ENCODE assay signal across 8 cellular contexts in genomic region chr6:42104095-42104806, GRCh38. TPM values are rescaled to one million over a fixed set of nuclear protein-coding genes. Genes with fewer than 3 reads are reported as not detected.
DNase-seq lines count a peak whose midpoint lies in the region; ATAC-seq and TF ChIP-seq lines count a peak whose summit lies in the region.

No MANE protein-coding gene starts in this region.

- TF ChIP-seq CTCF in GM06990 (IDR thresholded peaks at IDR 0.05; ENCODE audit: insufficient read depth, low read length, poor library complexity, severe bottlenecking) (peak; percentile 89), colonic mucosa (IDR thresholded peaks at IDR 0.05) (peak; percentile 52), right lobe of liver (IDR thresholded peaks at IDR 0.05) (peak; percentile 64 to 80 (median 66))

- H3K27ac ChIP-seq in colonic mucosa (peak overlapping the region; percentile 34), right lobe of liver (no peak overlapping the region)

- 0% methylated on average over 3 of the region's 66 CpGs for WGBS in right lobe of liver (ENCODE audit: insufficient coverage, low coverage, low lambda C conversion rate, missing lambda C conversion rate)

- TF ChIP-seq POLR2A in right lobe of liver (IDR thresholded peaks at IDR 0.05) = no peak

- intact Hi-C loops in colonic mucosa (cut with DNase I) (no loop called here), right lobe of liver (cut with DNase I) (no loop called here)

- H3K9ac ChIP-seq in colonic mucosa (ENCODE audit: low read depth in 2 of 2, low read length in 2 of 2) = peak overlapping the region in 1 of 2 donors; percentile 12

- H3K9me3 ChIP-seq in colonic mucosa (no peaks in the 10 kb centered on the region), right lobe of liver (no peaks in the 10 kb centered on the region)

- peaks cover 13% of the 10 kb centered on the region for H3K4me1 ChIP-seq in colonic mucosa
- no peaks in the 10 kb centered on the region for H3K4me1 ChIP-seq in right lobe of liver

- ATAC-seq in HG03280 (IDR thresholded peaks at IDR 0.05; ENCODE audit: unreplicated experiment) (peak; percentile 50), right lobe of liver (peak; percentile 71 to 90 (median 86))

- H3K27me3 ChIP-seq in GM06990 (replicated peaks; ENCODE audit: control insufficient read depth, insufficient read depth, low read length) = peaks cover 1% of the 10 kb centered on the region
- no peaks in the 10 kb centered on the region for H3K27me3 ChIP-seq in colonic mucosa
- H3K27me3 ChIP-seq in right lobe of liver = no peaks in the 10 kb centered on the region

- peak; percentile 77 for DNase-seq in GM06990 (ENCODE audit: extremely low read depth, insufficient read length)
- DNase-seq in activated CD4-positive, alpha-beta T cell treated with anti-CD3 and anti-CD28 coated beads for 1 hour = peak; percentile 47
- DNase-seq in colonic mucosa = peak; percentile 59
- DNase-seq in right lobe of liver = peak; percentile 65 to 73 (median 70)
- DNase-seq in stimulated activated CD8-positive, alpha-beta memory T cell treated with anti-CD3 and anti-CD28 coated beads, Interleukin-12 subunit alpha, Interleukin-12 subunit beta, amount 100 ng/mL, for 1 hour (ENCODE audit: low read depth) = peak; percentile 50
- no peak for DNase-seq in COLO829 (ENCODE audit: low spot score)
- no peak for DNase-seq in GM03348 (ENCODE audit: low spot score)

- H3K36me3 ChIP-seq in GM06990 (ENCODE audit: control insufficient read depth, insufficient read depth, low read length) (no peaks in the 10 kb centered on the region), colonic mucosa (no peaks in the 10 kb centered on the region), right lobe of liver (no peaks in the 10 kb centered on the region)

- H3K4me3 ChIP-seq in GM06990 (replicated peaks; ENCODE audit: low read depth, low read length) (peak overlapping the region; percentile 53), colonic mucosa (peak overlapping the region; percentile 38), right lobe of liver (peak overlapping the region; percentile 37 to 49 (median 41))

RNA-seq across cellular contexts. Expression of gene C6orf132, which starts 38.2 kb away (rescaled TPM):
- total RNA-seq in colonic mucosa = 10 to 100 TPM; 35.1 to 42.3 TPM
- under 1 TPM; 0.07 to 0.74 (median 0.34) TPM for total RNA-seq in right lobe of liver

RNA-seq across cellular contexts. Expression of gene TAF8, which starts 53.9 kb away (rescaled TPM):
- total RNA-seq in colonic mucosa (10 to 100 TPM; 20.5 to 21.2 TPM), right lobe of liver (10 to 100 TPM in 4 of 6 experiments, 1 to 10 TPM in 2; 6.7 to 14.7 (median 11.9) TPM)

Comparison
In these comparisons a context has a peak if more than half of its experiments do, and no peak if none do; other contexts are left out.
1. DNase-seq: peak in GM06990 (single experiment), activated CD4-positive, alpha-beta T cell treated with anti-CD3 and anti-CD28 coated beads for 1 hour (single experiment), colonic mucosa (single experiment), right lobe of liver (3 of 3) and stimulated activated CD8-positive, alpha-beta memory T cell treated with anti-CD3 and anti-CD28 coated beads, Interleukin-12 subunit alpha, Interleukin-12 subunit beta, amount 100 ng/mL, for 1 hour (single experiment); none in COLO829 (single experiment) and GM03348 (single experiment).
2. RNA of gene C6orf132, which starts 38.2 kb away (total RNA-seq): 35.1 to 42.3 TPM in colonic mucosa; 0.07 to 0.74 TPM in right lobe of liver; every median in the first group is over 10 times any median in the second.
3. Peak in every context shown above with its lines, with median percentiles within 50 percentile points of each other: H3K4me3 ChIP-seq and CTCF ChIP-seq.